Comparison of ENCODE assay signal across 1 cellular context in genomic region chr14:24430682-24431568, GRCh38.
TF ChIP-seq lines count a peak whose summit lies in the region.

No MANE protein-coding gene starts in this region.

TF ChIP-seq in liver, 16 proteins besides CTCF, POLR2A, EP300 and RAD21 (continued from another document):
- TF ChIP-seq REST (IDR thresholded peaks at IDR 0.05) (no peak), JUND (IDR thresholded peaks at IDR 0.05) (no peak), YY1 (IDR thresholded peaks at IDR 0.05) (no peak)
TF ChIP-seq in liver: peak in this region for 0.
